ENCODE assay signal across 8 cellular contexts in genomic region chr9:37187269-37187668, GRCh38.
DNase-seq lines count a peak whose midpoint lies in the region; ATAC-seq, FAIRE-seq and TF ChIP-seq lines count a peak whose summit lies in the region.

No MANE protein-coding gene starts in this region.

- peaks cover 10% of the 10 kb centered on the region for H3K36me3 ChIP-seq in CD4-positive, CD25-positive, alpha-beta regulatory T cell (ENCODE audit: control insufficient read depth, insufficient read depth, low read length)
- H3K36me3 ChIP-seq in kidney (ENCODE audit: control insufficient read depth in 1 of 2, insufficient read depth in 2 of 2, low read length in 2 of 2) = no peaks in the 10 kb centered on the region

- H3K9ac ChIP-seq in kidney (ENCODE audit: low read length in 2 of 2) = no peak overlapping the region

- CTCF ChIA-PET in activated CD4-positive, alpha-beta memory T cell treated with anti-CD3 and anti-CD28 coated beads for 36 hours (lab: Charles Lee) = no interaction called here
- CTCF ChIA-PET in Calu3 (lab: Charles Lee) = no interaction called here

- ATAC-seq in CD4-positive, CD25-positive, alpha-beta regulatory T cell (ENCODE audit: low read depth in 2 of 2) = no peak
- ATAC-seq in GM19351 (IDR thresholded peaks at IDR 0.05; ENCODE audit: unreplicated experiment) (peak; percentile 71), HG03095 (IDR thresholded peaks at IDR 0.05; ENCODE audit: unreplicated experiment) (peak; percentile 42)

- TF ChIP-seq CTCF in kidney (IDR thresholded peaks at IDR 0.05; ENCODE audit: borderline replicate concordance, extremely low read depth, insufficient read depth) = no peak
- no peak for TF ChIP-seq CTCF in Calu3 (IDR thresholded peaks at IDR 0.05; ENCODE audit: unreplicated experiment)

- peaks cover 40% of the 10 kb centered on the region for H3K36me3 Mint-ChIP-seq in CD4-positive, CD25-positive, alpha-beta regulatory T cell
- H3K36me3 Mint-ChIP-seq in activated CD4-positive, alpha-beta memory T cell treated with anti-CD3 and anti-CD28 coated beads for 36 hours = peaks cover 25% of the 10 kb centered on the region
- no peaks in the 10 kb centered on the region for H3K36me3 Mint-ChIP-seq in Calu3 (ENCODE audit: insufficient read depth, unreplicated experiment)

- no peaks in the 10 kb centered on the region for H3K27me3 Mint-ChIP-seq in CD4-positive, CD25-positive, alpha-beta regulatory T cell
- no peaks in the 10 kb centered on the region for H3K27me3 Mint-ChIP-seq in activated CD4-positive, alpha-beta memory T cell treated with anti-CD3 and anti-CD28 coated beads for 36 hours
- H3K27me3 Mint-ChIP-seq in Calu3 (ENCODE audit: unreplicated experiment) = no peaks in the 10 kb centered on the region

- intact Hi-C loops in activated CD4-positive, alpha-beta memory T cell treated with anti-CD3 and anti-CD28 coated beads for 36 hours (cut with micrococcal nuclease) = loop anchor here (1.0 kb wide), 1 partner anchor 10 kb away; no protein-coding TSS in a partner anchor
- intact Hi-C loops in kidney (cut with DNase I) (no loop called here), Calu3 (cut with micrococcal nuclease; ENCODE audit: unreplicated experiment) (no loop called here)

- H3K4me1 Mint-ChIP-seq in CD4-positive, CD25-positive, alpha-beta regulatory T cell = peaks cover 20 to 51% (median 34%) of the 10 kb centered on the region in 4 donors
- peaks cover 38% of the 10 kb centered on the region for H3K4me1 Mint-ChIP-seq in activated CD4-positive, alpha-beta memory T cell treated with anti-CD3 and anti-CD28 coated beads for 36 hours (ENCODE audit: low read depth)
- H3K4me1 Mint-ChIP-seq in Calu3 (ENCODE audit: low read depth, unreplicated experiment) = no peaks in the 10 kb centered on the region

- FAIRE-seq in kidney (lab: Jason Lieb, UNC) = no peak

- peak overlapping the region in 3 of 4 donors; percentile 39 to 61 (median 57) for H3K4me3 Mint-ChIP-seq in CD4-positive, CD25-positive, alpha-beta regulatory T cell
- H3K4me3 Mint-ChIP-seq in activated CD4-positive, alpha-beta memory T cell treated with anti-CD3 and anti-CD28 coated beads for 36 hours = peak overlapping the region; percentile 1
- no peak overlapping the region for H3K4me3 Mint-ChIP-seq in Calu3 (ENCODE audit: low read depth, unreplicated experiment)

- H3K9me3 Mint-ChIP-seq in CD4-positive, CD25-positive, alpha-beta regulatory T cell = peaks cover 0 to 1% (median 0%) of the 10 kb centered on the region in 7 donors
- H3K9me3 Mint-ChIP-seq in activated CD4-positive, alpha-beta memory T cell treated with anti-CD3 and anti-CD28 coated beads for 36 hours = no peaks in the 10 kb centered on the region
- no peaks in the 10 kb centered on the region for H3K9me3 Mint-ChIP-seq in Calu3 (ENCODE audit: low read depth, unreplicated experiment)

- no peak overlapping the region for H3K27ac ChIP-seq in CD4-positive, CD25-positive, alpha-beta regulatory T cell (ENCODE audit: insufficient read depth, low read length, poor library complexity, severe bottlenecking)
- H3K27ac ChIP-seq in kidney (ENCODE audit: low read depth in 2 of 2, low read length in 2 of 2) = no peak overlapping the region

- peak overlapping the region in 2 of 3 donors; percentile 11 to 85 for H3K27ac Mint-ChIP-seq in CD4-positive, CD25-positive, alpha-beta regulatory T cell
- peak overlapping the region; percentile 65 for H3K27ac Mint-ChIP-seq in activated CD4-positive, alpha-beta memory T cell treated with anti-CD3 and anti-CD28 coated beads for 36 hours
- no peak overlapping the region for H3K27ac Mint-ChIP-seq in Calu3 (ENCODE audit: unreplicated experiment)

- H3K9me3 ChIP-seq in CD4-positive, CD25-positive, alpha-beta regulatory T cell (ENCODE audit: control insufficient read depth in 2 of 2, low read length in 2 of 2) = no peaks in the 10 kb centered on the region
- no peaks in the 10 kb centered on the region for H3K9me3 ChIP-seq in kidney (ENCODE audit: control insufficient read depth in 1 of 2, low read length in 2 of 2)

- POLR2A ChIA-PET in activated CD4-positive, alpha-beta memory T cell treated with anti-CD3 and anti-CD28 coated beads for 36 hours (lab: Charles Lee) = no interaction called here

- peaks cover 11% of the 10 kb centered on the region for H3K4me1 ChIP-seq in CD4-positive, CD25-positive, alpha-beta regulatory T cell (ENCODE audit: control insufficient read depth, insufficient read depth, low read length, poor library complexity, severe bottlenecking)
- H3K4me1 ChIP-seq in kidney (ENCODE audit: control insufficient read depth in 1 of 2, insufficient read depth in 1 of 2, low read depth in 1 of 2, low read length in 2 of 2) = no peaks in the 10 kb centered on the region

- H3K4me3 ChIP-seq in CD4-positive, CD25-positive, alpha-beta regulatory T cell (ENCODE audit: low read depth, low read length) = peak overlapping the region; percentile 43
- no peak overlapping the region for H3K4me3 ChIP-seq in kidney (ENCODE audit: low read length in 2 of 2)

- H3K27me3 ChIP-seq in CD4-positive, CD25-positive, alpha-beta regulatory T cell (ENCODE audit: control insufficient read depth, insufficient read depth, low read length) = no peaks in the 10 kb centered on the region

- DNase-seq in CD4-positive, CD25-positive, alpha-beta regulatory T cell = peak in 1 of 3 donors; percentile 7
- DNase-seq in activated CD4-positive, alpha-beta memory T cell treated with anti-CD3 and anti-CD28 coated beads for 36 hours = peak; percentile 32
- DNase-seq in medulla oblongata (ENCODE audit: extremely low spot score) (no peak), kidney (no peak), NCI-H1436 (lab: John Stamatoyannopoulos, UW) (no peak), Calu3 (no peak)

- no TSS peak for BruUV-seq in Calu3 (replicated peaks; lab: Mats Ljungman, UMichigan)

Comparison
In these comparisons a context has a peak if more than half of its experiments do, and no peak if none do; other contexts are left out.
1. ATAC-seq: peak in GM19351 (single experiment) and HG03095 (single experiment); none in CD4-positive, CD25-positive, alpha-beta regulatory T cell (0 of 2).